ENCODE assay signal across 14 cellular contexts in genomic region chr15:39784638-39785037, GRCh38. TPM values are rescaled to one million over a fixed set of nuclear protein-coding genes. Genes with fewer than 3 reads are reported as not detected.
DNase-seq lines count a peak whose midpoint lies in the region; ATAC-seq and TF ChIP-seq lines count a peak whose summit lies in the region.
"Had no signal": no experiment of that assay in that cellular context is flagged by ENCODE, and none has a peak within 500 bp of the region (broad histone marks: within the 10 kb centered on the region; RNA-seq: fewer than 3 reads in every experiment).

No MANE protein-coding gene starts in this region.

- peaks cover 31% of the 10 kb centered on the region for H3K4me1 ChIP-seq in CD8-positive, alpha-beta memory T cell (ENCODE audit: insufficient read depth, low read length)

- no peaks in the 10 kb centered on the region for H3K9me3 Mint-ChIP-seq in CD8-positive, alpha-beta memory T cell
- no peaks in the 10 kb centered on the region for H3K9me3 Mint-ChIP-seq in T-cell
- no peaks in the 10 kb centered on the region for H3K9me3 Mint-ChIP-seq in memory B cell
- H3K9me3 Mint-ChIP-seq: stimulated activated naive CD8-positive, alpha-beta T cell treated with anti-CD3 and anti-CD28 coated beads, Interleukin-15, Interleukin-2, amounts not matched to agents 100 ng/mL and 50 ng/mL, for 24 hours had no signal

- no peaks in the 10 kb centered on the region for H3K36me3 ChIP-seq in CD8-positive, alpha-beta memory T cell (ENCODE audit: insufficient read depth, low read length)

- peaks cover 44 to 65% (median 60%) of the 10 kb centered on the region in 3 donors for H3K4me1 Mint-ChIP-seq in CD8-positive, alpha-beta memory T cell
- peaks cover 47 to 56% (median 55%) of the 10 kb centered on the region in 3 donors for H3K4me1 Mint-ChIP-seq in T-cell
- peaks cover 18% of the 10 kb centered on the region for H3K4me1 Mint-ChIP-seq in memory B cell

- H3K4me3 ChIP-seq in AG09309 (ENCODE audit: control insufficient read depth, low read depth, low read length): peak overlapping the region; percentile 5
- H3K4me3 ChIP-seq in CD8-positive, alpha-beta memory T cell (ENCODE audit: low read length): no peak overlapping the region

- CTCF ChIA-PET in CD8-positive, alpha-beta memory T cell (lab: Charles Lee): interaction anchor here (0.7 to 1.2 kb wide), 4 partner anchors 28 to 489 kb away, joined by 3 to 4 read pairs (median 3); no protein-coding TSS in a partner anchor
- CTCF ChIA-PET in T-cell (lab: Charles Lee): interaction anchor here (0.5 to 1.0 kb wide), 3 partner anchors 149 to 491 kb away, joined by 3 read pairs; partner anchors contain the start of gene EIF2AK4 (in 1 of the 2)

- no peaks in the 10 kb centered on the region for H3K27me3 Mint-ChIP-seq in CD8-positive, alpha-beta memory T cell
- H3K27me3 Mint-ChIP-seq in T-cell (no peaks in the 10 kb centered on the region), memory B cell (no peaks in the 10 kb centered on the region)
- H3K27me3 Mint-ChIP-seq: stimulated activated naive CD8-positive, alpha-beta T cell treated with anti-CD3 and anti-CD28 coated beads, Interleukin-15, Interleukin-2, amounts not matched to agents 100 ng/mL and 50 ng/mL, for 24 hours had no signal

- peak overlapping the region in 7 of 8 donors; percentile 39 to 96 (median 66) for H3K27ac Mint-ChIP-seq in CD8-positive, alpha-beta memory T cell
- peak overlapping the region; percentile 64 to 85 for H3K27ac Mint-ChIP-seq in T-cell
- H3K27ac Mint-ChIP-seq in memory B cell: peak overlapping the region; percentile 56
- H3K27ac Mint-ChIP-seq: stimulated activated naive CD8-positive, alpha-beta T cell treated with anti-CD3 and anti-CD28 coated beads, Interleukin-15, Interleukin-2, amounts not matched to agents 100 ng/mL and 50 ng/mL, for 24 hours had no signal

- ATAC-seq in T-cell (replicated peaks in 1 of 4): no peak
- ATAC-seq in memory B cell (ENCODE audit: low read depth): no peak

- TF ChIP-seq CTCF in AG09309 (IDR thresholded peaks at IDR 0.05; ENCODE audit: control insufficient read depth, insufficient read depth, low read depth, low read length, missing control alignments): no peak

- H3K27ac ChIP-seq in CD8-positive, alpha-beta memory T cell (ENCODE audit: low read depth, low read length): no peak overlapping the region

- H3K9me3 ChIP-seq in CD8-positive, alpha-beta memory T cell (ENCODE audit: low read length): no peaks in the 10 kb centered on the region

- DNase-seq in AG09309 (ENCODE audit: low read depth): no peak
- DNase-seq in CD8-positive, alpha-beta memory T cell: no peak
- no peak for DNase-seq in T-cell
- DNase-seq in memory B cell (ENCODE audit: low spot score in 2 of 2): no peak
- DNase-seq in AG08395 (ENCODE audit: low spot score): no peak
- DNase-seq in cortex of kidney (lab: John Stamatoyannopoulos, UW): no peak
- no peak for DNase-seq in GM19240 (ENCODE audit: insufficient read length, low spot score)
- DNase-seq in NCI-H2081 (lab: John Stamatoyannopoulos, UW): no peak
- DNase-seq: caudate nucleus; DND-41; kidney; NK-92 treated with Interleukin-12 subunit alpha and Interleukin-12 subunit beta, amount 100 ng/mL, for 24 hours; stimulated activated CD4-positive, alpha-beta T cell treated with anti-CD3 and anti-CD28 coated beads, Interleukin-1b, Interleukin-23, amount 100 ng/mL, for 48 hours had no signal

- H3K36me3 Mint-ChIP-seq in CD8-positive, alpha-beta memory T cell: peaks cover 0 to 23% (median 0%) of the 10 kb centered on the region in 3 donors
- H3K36me3 Mint-ChIP-seq in T-cell: peaks cover 2% of the 10 kb centered on the region
- H3K36me3 Mint-ChIP-seq in memory B cell: no peaks in the 10 kb centered on the region

- H3K27me3 ChIP-seq in CD8-positive, alpha-beta memory T cell (ENCODE audit: insufficient read depth, low read length, poor library complexity, severe bottlenecking): no peaks in the 10 kb centered on the region

- POLR2A ChIA-PET in CD8-positive, alpha-beta memory T cell (lab: Charles Lee): no interaction called here
- POLR2A ChIA-PET in T-cell (lab: Charles Lee): no interaction called here

- H3K4me3 Mint-ChIP-seq in CD8-positive, alpha-beta memory T cell: peak overlapping the region in 6 of 7 donors; percentile 51 to 97 (median 66)
- H3K4me3 Mint-ChIP-seq in T-cell (peak overlapping the region in 1 of 3 donors; percentile 17), memory B cell (no peak overlapping the region)

RNA-seq across cellular contexts. Expression of gene FSIP1, which starts 2.0 kb away (rescaled TPM):
- total RNA-seq in CD8-positive, alpha-beta memory T cell: under 1 TPM; 0.38 to 0.63 TPM
- polyA plus RNA-seq in CD8-positive, alpha-beta memory T cell: 1.3 TPM
- total RNA-seq in T-cell: 1 to 10 TPM in 1 of 5 donors, under 1 TPM in 4; 0.30 to 1.0 (median 0.43) TPM
